8 cellular contexts compared by ENCODE assay signal in the genomic region with DNA sequence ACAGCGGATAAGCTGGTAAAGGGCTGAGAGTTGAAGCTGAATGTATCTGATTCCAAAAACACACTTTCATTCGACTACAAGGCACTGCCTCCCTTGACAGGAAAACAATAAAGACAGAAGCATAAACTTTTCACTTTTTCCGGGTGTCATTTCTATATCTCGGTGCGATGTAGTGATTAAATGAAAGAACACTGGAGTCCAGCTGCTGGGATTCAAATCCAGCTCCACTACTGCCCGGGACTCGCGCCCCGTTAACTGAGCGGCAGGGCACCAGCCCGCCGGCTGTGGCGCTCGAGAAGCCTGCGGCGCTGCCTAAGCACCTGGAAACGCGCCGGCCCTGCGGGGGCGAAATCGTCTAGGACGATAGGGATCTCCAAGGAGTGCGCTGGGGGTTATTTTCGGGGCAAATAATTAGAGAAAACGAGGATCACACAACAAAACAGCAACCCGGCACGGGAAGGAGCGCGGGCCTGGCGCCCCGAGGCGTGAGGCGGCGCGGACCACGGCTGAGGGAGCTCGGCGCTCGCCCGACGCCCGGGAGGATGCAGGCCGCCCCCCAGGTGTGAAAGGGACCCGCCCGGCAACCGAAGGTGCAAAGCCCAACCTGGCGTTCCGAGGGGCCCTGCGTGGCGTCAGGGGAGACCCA. TPM values are rescaled to one million over a fixed set of nuclear protein-coding genes. Genes with fewer than 3 reads are reported as not detected.
A peak's percentile ranks its signal among the peaks of the same experiment; 100 is the strongest.
DNase-seq lines count a peak whose midpoint lies in the region; ATAC-seq and TF ChIP-seq lines count a peak whose summit lies in the region.

No MANE protein-coding gene starts in this region.

- H3K36me3 ChIP-seq in thoracic aorta, result no peaks in the 10 kb centered on the region

- CTCF ChIA-PET in RWPE1 (lab: Yijun Ruan, JAX), result interaction anchor here (0.5 to 1.5 kb wide), 9 partner anchors 8 to 453 kb away, joined by 3 to 5 read pairs (median 3); no protein-coding TSS in a partner anchor

- ATAC-seq in GM19467 (IDR thresholded peaks at IDR 0.05; ENCODE audit: unreplicated experiment) (peak; percentile 46), omental fat pad (ENCODE audit: low FRiP score) (peak; percentile 76), thoracic aorta (ENCODE audit: insufficient number of reproducible peaks, low FRiP score, low read depth) (peak; percentile 20)

- no peaks in the 10 kb centered on the region for H3K27me3 ChIP-seq in thoracic aorta (replicated peaks; ENCODE audit: insufficient read depth)

- TF ChIP-seq CTCF in RWPE1 (conservative IDR thresholded peaks at IDR 0.05; ENCODE audit: low read depth) (peak; percentile 90), omental fat pad (IDR thresholded peaks at IDR 0.05) (no peak), thoracic aorta (IDR thresholded peaks at IDR 0.05) (peak; percentile 58)

- POLR2A ChIA-PET in RWPE1 (lab: Yijun Ruan, JAX; ENCODE audit: low non-redundant PET), result interaction anchor here (0.5 to 0.6 kb wide), 2 partner anchors 19 to 25 kb away, joined by 3 to 4 read pairs; no protein-coding TSS in a partner anchor

- no peaks in the 10 kb centered on the region for H3K9me3 ChIP-seq in thoracic aorta

- H3K4me1 ChIP-seq in thoracic aorta (ENCODE audit: control insufficient read depth in 1 of 2, low read depth in 2 of 2), result peaks cover 7 to 23% of the 10 kb centered on the region in 2 donors

- peak overlapping the region; percentile 99 for H3K4me3 ChIP-seq in thoracic aorta

- DNase-seq in CMK (ENCODE audit: low read depth) (peak; percentile 42), HT1080 (ENCODE audit: low read depth) (peak; percentile 59), RWPE1 (ENCODE audit: low spot score) (peak; percentile 67), glomerular visceral epithelial cell (ENCODE audit: extremely low spot score) (peak; percentile 74), omental fat pad (ENCODE audit: low spot score) (peak; percentile 44), thoracic aorta (ENCODE audit: low spot score) (peak; percentile 10)
- peak in 3 of 4 experiments; percentile 25 to 56 (median 27) for DNase-seq in activated naive CD4-positive, alpha-beta T cell (lab: John Stamatoyannopoulos, UW)

- H3K27ac ChIP-seq in RWPE1 (peak overlapping the region; percentile 91), thoracic aorta (peak overlapping the region; percentile 92 to 95)

RNA-seq across cellular contexts. Expression of gene UIMC1, which starts 0.8 kb away (rescaled TPM):
- 24.0 and 28.0 TPM in 2 replicates for total RNA-seq in HT1080 (2014; rRNA removed; shearing (Covaris generic))
- 25.2 and 30.9 TPM in 2 replicates for polyA plus RNA-seq in HT1080 (2015; cell fraction: cytosol; rRNA removed)
- polyA plus RNA-seq in HT1080 (2015; cell fraction: nucleus; rRNA removed), result 35.4 and 38.5 TPM in 2 replicates
- total RNA-seq in omental fat pad (10 to 100 TPM; 22.3 to 38.6 (median 27.7) TPM), thoracic aorta (10 to 100 TPM; 27.3 to 40.9 TPM)

RNA-seq across cellular contexts. Expression of gene ZNF346, which starts 16.8 kb away (rescaled TPM):
- 13.7 and 17.7 TPM in 2 replicates for total RNA-seq in HT1080 (2014; rRNA removed; shearing (Covaris generic))
- 7.3 TPM in 2 replicates for polyA plus RNA-seq in HT1080 (2015; cell fraction: cytosol; rRNA removed)
- 9.9 and 10.0 TPM in 2 replicates for polyA plus RNA-seq in HT1080 (2015; cell fraction: nucleus; rRNA removed)
- 10 to 100 TPM in 3 of 4 donors, 1 to 10 TPM in 1; 8.3 to 17.7 (median 13.3) TPM for total RNA-seq in omental fat pad
- 10 to 100 TPM; 22.9 to 25.1 TPM for total RNA-seq in thoracic aorta

Comparison
In these comparisons a context has a peak if more than half of its experiments do, and no peak if none do; other contexts are left out.
1. Peak in every context shown above with its lines: DNase-seq, ATAC-seq, H3K4me3 ChIP-seq and H3K27ac ChIP-seq.
2. DNase-seq: peak in every context shown above with its lines; median percentile 74 in glomerular visceral epithelial cell; 67 in RWPE1; 59 in HT1080; 44 in omental fat pad; 42 in CMK; 27 in activated naive CD4-positive, alpha-beta T cell; 10 in thoracic aorta.
3. ATAC-seq: peak in every context shown above with its lines; median percentile 76 in omental fat pad; 46 in GM19467; 20 in thoracic aorta.
4. CTCF ChIP-seq: peak in RWPE1 (single experiment) and thoracic aorta (single experiment); none in omental fat pad (0 of 3).